ENCODE assay signal across 17 cellular contexts in genomic region chr11:128784059-128784804, GRCh38.
DNase-seq lines count a peak whose midpoint lies in the region; ATAC-seq and TF ChIP-seq lines count a peak whose summit lies in the region.
"Had no signal": no experiment of that assay in that cellular context is flagged by ENCODE, and none has a peak within 500 bp of the region (broad histone marks: within the 10 kb centered on the region; RNA-seq: fewer than 3 reads in every experiment).

No MANE protein-coding gene starts in this region.

- no peak for TF ChIP-seq CTCF in CD8-positive, alpha-beta T cell (IDR thresholded peaks at IDR 0.05)
- TF ChIP-seq CTCF in WTC11 (IDR thresholded peaks at IDR 0.05) (no peak), stomach (IDR thresholded peaks at IDR 0.05) (no peak), RWPE1 (conservative IDR thresholded peaks at IDR 0.05; ENCODE audit: low read depth) (no peak)

- peaks cover 86% of the 10 kb centered on the region for H3K36me3 Mint-ChIP-seq in CD8-positive, alpha-beta T cell
- H3K36me3 Mint-ChIP-seq in WTC11 = no peaks in the 10 kb centered on the region
- H3K36me3 Mint-ChIP-seq in immature natural killer cell = peaks cover 31 to 67% (median 45%) of the 10 kb centered on the region in 3 donors

- WGBS in stomach, 5 donors = 40 to 63% (median 52%) methylated on average over 5 to 6 of the region's 6 CpGs

- H3K4me1 Mint-ChIP-seq in CD8-positive, alpha-beta T cell (ENCODE audit: low read depth) = peaks cover 46% of the 10 kb centered on the region
- H3K4me1 Mint-ChIP-seq in WTC11 (peaks cover 49% of the 10 kb centered on the region), immature natural killer cell (peaks cover 69 to 94% of the 10 kb centered on the region in 2 donors)

- H3K27me3 Mint-ChIP-seq in CD8-positive, alpha-beta T cell (ENCODE audit: low read depth) = no peaks in the 10 kb centered on the region
- H3K27me3 Mint-ChIP-seq in WTC11 (ENCODE audit: low read depth) = no peaks in the 10 kb centered on the region; the same call in none of the 2 replicates
- peaks cover 0 to 4% (median 3%) of the 10 kb centered on the region in 3 donors for H3K27me3 Mint-ChIP-seq in immature natural killer cell (ENCODE audit: low read depth in 3 of 3)

- no peak for DNase-seq in CD8-positive, alpha-beta T cell
- DNase-seq in NCI-H1092 (lab: John Stamatoyannopoulos, UW) (peak; percentile 87), WTC11 (ENCODE audit: low spot score) (peak; percentile 32), immature natural killer cell (no peak), stomach (no peak), islet precursor cell (no peak), RWPE1 (ENCODE audit: low spot score) (no peak), HUDEP-2 (lab: John Stamatoyannopoulos, UW; ENCODE audit: unreplicated experiment in 76 of 76) (no peak)
- DNase-seq: activated CD4-positive, alpha-beta T cell treated with anti-CD3 and anti-CD28 coated beads, Interleukin-2, amount 50 U/mL, for 4 hours; activated effector memory CD4-positive, alpha-beta T cell treated with anti-CD3 and anti-CD28 coated beads, Interleukin-2, amount 50 U/mL, for 16 hours; DND-41; NCI-H510A treated with DMSO at 0.1 percent for 48 hours; psoas muscle; RPMI8226; T1000; trophoblast cell had no signal

- H3K4me1 ChIP-seq in CD8-positive, alpha-beta T cell (ENCODE audit: insufficient read depth, low read length) = peaks cover 27% of the 10 kb centered on the region
- H3K4me1 ChIP-seq in stomach = peaks cover 0 to 3% (median 0%) of the 10 kb centered on the region in 4 donors
- H3K4me1 ChIP-seq: breast epithelium, psoas muscle had no signal

- H3K4me3 ChIP-seq in CD8-positive, alpha-beta T cell (ENCODE audit: low read depth, low read length) = no peak overlapping the region
- H3K4me3 ChIP-seq in stomach = no peak overlapping the region
- H3K4me3 ChIP-seq: breast epithelium, psoas muscle had no signal

- H3K9me3 ChIP-seq in CD8-positive, alpha-beta T cell (ENCODE audit: low read length) = no peaks in the 10 kb centered on the region
- no peaks in the 10 kb centered on the region for H3K9me3 ChIP-seq in stomach
- H3K9me3 ChIP-seq: breast epithelium, psoas muscle had no signal

- intact Hi-C loops in CD8-positive, alpha-beta T cell (cut with DNase I, micrococcal nuclease) = no loop called here
- intact Hi-C loops in stomach (cut with DNase I; ENCODE audit: low total_unique reads) = no loop called here

- TF ChIP-seq EP300 in stomach (IDR thresholded peaks at IDR 0.05) = no peak

- CTCF ChIA-PET in CD8-positive, alpha-beta T cell (lab: Charles Lee) = interaction anchor here (0.7 to 3.0 kb wide), 5 partner anchors 7 to 612 kb away, joined by 3 to 12 read pairs (median 6); no protein-coding TSS in a partner anchor
- CTCF ChIA-PET in WTC11 (lab: Charles Lee) = interaction anchor here (0.9 to 3.3 kb wide), 11 partner anchors 8 to 626 kb away, joined by 3 to 26 read pairs (median 6); no protein-coding TSS in a partner anchor
- CTCF ChIA-PET in RWPE1 (lab: Yijun Ruan, JAX) = interaction anchor here (1.0 kb wide), 1 partner anchor 8 kb away, joined by 5 read pairs; no protein-coding TSS in a partner anchor

- H3K9me3 Mint-ChIP-seq in CD8-positive, alpha-beta T cell = no peaks in the 10 kb centered on the region
- H3K9me3 Mint-ChIP-seq in WTC11 = no peaks in the 10 kb centered on the region
- no peaks in the 10 kb centered on the region for H3K9me3 Mint-ChIP-seq in immature natural killer cell

- H3K27ac ChIP-seq in CD8-positive, alpha-beta T cell (ENCODE audit: low read depth, low read length) = no peak overlapping the region
- H3K27ac ChIP-seq in stomach (no peak overlapping the region), RWPE1 (no peak overlapping the region)
- H3K27ac ChIP-seq: breast epithelium, psoas muscle had no signal

- peaks cover 40% of the 10 kb centered on the region for H3K36me3 ChIP-seq in CD8-positive, alpha-beta T cell (ENCODE audit: insufficient read depth, low read length)
- peaks cover 0 to 40% (median 12%) of the 10 kb centered on the region in 4 donors for H3K36me3 ChIP-seq in stomach
- H3K36me3 ChIP-seq: breast epithelium had no signal

- no peaks in the 10 kb centered on the region for H3K27me3 ChIP-seq in CD8-positive, alpha-beta T cell (ENCODE audit: insufficient read depth, low read length)
- H3K27me3 ChIP-seq in stomach = no peaks in the 10 kb centered on the region
- H3K27me3 ChIP-seq: breast epithelium had no signal

- no peak for TF ChIP-seq POLR2A in stomach (IDR thresholded peaks at IDR 0.05)

- no peak overlapping the region for H3K4me3 Mint-ChIP-seq in CD8-positive, alpha-beta T cell
- H3K4me3 Mint-ChIP-seq in WTC11 = peak overlapping the region; percentile 43
- peak overlapping the region; percentile 77 to 91 (median 84) for H3K4me3 Mint-ChIP-seq in immature natural killer cell

- ATAC-seq in CD8-positive, alpha-beta T cell = no peak
- peak; percentile 94 for ATAC-seq in WTC11
- ATAC-seq: psoas muscle had no signal

- POLR2A ChIA-PET in CD8-positive, alpha-beta T cell (lab: Charles Lee) = interaction anchor here (0.8 to 1.5 kb wide), 3 partner anchors 10 to 27 kb away, joined by 3 read pairs; no protein-coding TSS in a partner anchor
- POLR2A ChIA-PET in WTC11 (lab: Charles Lee) (no interaction called here), RWPE1 (lab: Yijun Ruan, JAX; ENCODE audit: low non-redundant PET) (no interaction called here)

- peak overlapping the region; percentile 72 for H3K27ac Mint-ChIP-seq in CD8-positive, alpha-beta T cell
- H3K27ac Mint-ChIP-seq in WTC11 (peak overlapping the region; percentile 93), immature natural killer cell (peak overlapping the region; percentile 12 to 90 (median 84))

TF ChIP-seq in WTC11, 78 proteins besides CTCF, POLR2A, EP300 and RAD21:
- TF ChIP-seq ATF6 (CRISPR knock-in tag; IDR thresholded peaks at IDR 0.05) (no peak), NR3C1 (CRISPR knock-in tag; conservative IDR thresholded peaks at IDR 0.05; ENCODE audit: low read depth) (no peak), SP1 (CRISPR knock-in tag; conservative IDR thresholded peaks at IDR 0.05) (peak; percentile 58), TEAD1 (CRISPR knock-in tag; IDR thresholded peaks at IDR 0.05) (no peak), NFE2L1 (CRISPR knock-in tag; IDR thresholded peaks at IDR 0.05) (peak; percentile 76), ZNF263 (CRISPR knock-in tag; IDR thresholded peaks at IDR 0.05; ENCODE audit: low read depth) (peak; percentile 96), ELF4 (CRISPR knock-in tag; IDR thresholded peaks at IDR 0.05; ENCODE audit: low read depth) (peak; percentile 74; the same call in 1 of the 2 replicates)
- TF ChIP-seq, protein P1, sequence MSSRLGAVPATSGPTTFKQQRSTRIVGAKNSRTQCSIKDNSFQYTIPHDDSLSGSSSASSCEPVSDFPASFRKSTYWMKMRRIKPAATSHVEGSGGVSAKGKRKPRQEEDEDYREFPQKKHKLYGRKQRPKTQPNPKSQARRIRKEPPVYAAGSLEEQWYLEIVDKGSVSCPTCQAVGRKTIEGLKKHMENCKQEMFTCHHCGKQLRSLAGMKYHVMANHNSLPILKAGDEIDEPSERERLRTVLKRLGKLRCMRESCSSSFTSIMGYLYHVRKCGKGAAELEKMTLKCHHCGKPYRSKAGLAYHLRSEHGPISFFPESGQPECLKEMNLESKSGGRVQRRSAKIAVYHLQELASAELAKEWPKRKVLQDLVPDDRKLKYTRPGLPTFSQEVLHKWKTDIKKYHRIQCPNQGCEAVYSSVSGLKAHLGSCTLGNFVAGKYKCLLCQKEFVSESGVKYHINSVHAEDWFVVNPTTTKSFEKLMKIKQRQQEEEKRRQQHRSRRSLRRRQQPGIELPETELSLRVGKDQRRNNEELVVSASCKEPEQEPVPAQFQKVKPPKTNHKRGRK (CRISPR knock-in tag; IDR thresholded peaks at IDR 0.05; ENCODE audit: borderline replicate concordance) = no peak
- TF ChIP-seq, protein P2, sequence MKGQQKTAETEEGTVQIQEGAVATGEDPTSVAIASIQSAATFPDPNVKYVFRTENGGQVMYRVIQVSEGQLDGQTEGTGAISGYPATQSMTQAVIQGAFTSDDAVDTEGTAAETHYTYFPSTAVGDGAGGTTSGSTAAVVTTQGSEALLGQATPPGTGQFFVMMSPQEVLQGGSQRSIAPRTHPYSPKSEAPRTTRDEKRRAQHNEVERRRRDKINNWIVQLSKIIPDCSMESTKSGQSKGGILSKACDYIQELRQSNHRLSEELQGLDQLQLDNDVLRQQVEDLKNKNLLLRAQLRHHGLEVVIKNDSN (CRISPR knock-in tag; IDR thresholded peaks at IDR 0.05) = no peak

Comparison
In these comparisons a context has a peak if more than half of its experiments do, and no peak if none do; other contexts are left out.
1. DNase-seq: peak in NCI-H1092 (single experiment) and WTC11 (single experiment); none in CD8-positive, alpha-beta T cell (0 of 7), immature natural killer cell (0 of 3), stomach (single experiment), islet precursor cell (single experiment), RWPE1 (single experiment) and HUDEP-2 (0 of 76).
2. Peak in every context shown above with its lines, with median percentiles within 50 percentile points of each other: H3K27ac Mint-ChIP-seq.